ENCODE assay signal across 13 cellular contexts in genomic region chr12:19744760-19745218, GRCh38.
A peak's percentile ranks its signal among the peaks of the same experiment; 100 is the strongest.
DNase-seq lines count a peak whose midpoint lies in the region; ATAC-seq and TF ChIP-seq lines count a peak whose summit lies in the region.
"Had no signal": no experiment of that assay in that cellular context is flagged by ENCODE, and none has a peak within 500 bp of the region (broad histone marks: within the 10 kb centered on the region; RNA-seq: fewer than 3 reads in every experiment).

No MANE protein-coding gene starts in this region.

- TF ChIP-seq POLR2A in lower leg skin (IDR thresholded peaks at IDR 0.05) = no peak

- DNase-seq in H4 (ENCODE audit: low spot score) (peak; percentile 48), SHP77 treated with DMSO at 0.1 percent for 48 hours (lab: John Stamatoyannopoulos, UW) (peak; percentile 70), foreskin keratinocyte (peak; percentile 7 to 32), sciatic nerve (ENCODE audit: low spot score) (no peak), lower leg skin (ENCODE audit: low spot score in 2 of 2) (no peak), WTC11 (ENCODE audit: low spot score) (no peak)
- no peak for DNase-seq in NK-92 treated with Interleukin-12 subunit alpha and Interleukin-12 subunit beta, amount 100 ng/mL, for 24 hours (lab: John Stamatoyannopoulos, UW)
- DNase-seq: activated T-cell treated with anti-CD3 and anti-CD28 coated beads, Interleukin-2, amount 50 U/mL, for 24 hours; NCI-H2107; right lobe of liver had no signal

- CTCF ChIA-PET in WTC11 (lab: Charles Lee) = no interaction called here

- no peaks in the 10 kb centered on the region for H3K27me3 Mint-ChIP-seq in WTC11 (ENCODE audit: low read depth)
- H3K27me3 Mint-ChIP-seq: activated T-cell treated with anti-CD3 and anti-CD28 coated beads, Interleukin-2, amount 50 U/mL, for 24 hours had no signal

- peaks cover 2% of the 10 kb centered on the region for H3K27me3 ChIP-seq in foreskin keratinocyte
- H3K27me3 ChIP-seq: right lobe of liver, vagina had no signal

- no peak overlapping the region for H3K4me3 ChIP-seq in lower leg skin (ENCODE audit: low read depth, poor library complexity, severe bottlenecking)
- H3K4me3 ChIP-seq: right lobe of liver, vagina had no signal

- no peak overlapping the region for H3K4me3 Mint-ChIP-seq in WTC11
- H3K4me3 Mint-ChIP-seq: activated T-cell treated with anti-CD3 and anti-CD28 coated beads, Interleukin-2, amount 50 U/mL, for 24 hours had no signal

- H3K27ac Mint-ChIP-seq in WTC11 = no peak overlapping the region
- H3K27ac Mint-ChIP-seq: activated T-cell treated with anti-CD3 and anti-CD28 coated beads, Interleukin-2, amount 50 U/mL, for 24 hours had no signal

- no peak overlapping the region for H3K27ac ChIP-seq in foreskin keratinocyte
- H3K27ac ChIP-seq: right lobe of liver, vagina, VCaP had no signal

- H3K9me3 Mint-ChIP-seq in WTC11 = peaks cover 21% of the 10 kb centered on the region

- POLR2A ChIA-PET in WTC11 (lab: Charles Lee) = no interaction called here

- no peaks in the 10 kb centered on the region for H3K4me1 Mint-ChIP-seq in WTC11

- intact Hi-C loops in sciatic nerve (cut with DNase I) = no loop called here
- intact Hi-C loops in lower leg skin (cut with DNase I; ENCODE audit: low total_unique reads) = no loop called here

- TF ChIP-seq CTCF in foreskin keratinocyte (conservative IDR thresholded peaks at IDR 0.05) (no peak), lower leg skin (IDR thresholded peaks at IDR 0.05) (no peak), WTC11 (IDR thresholded peaks at IDR 0.05) (no peak)

- ATAC-seq in foreskin keratinocyte (no peak), sciatic nerve (peak; percentile 84), HG03342 (IDR thresholded peaks at IDR 0.05; ENCODE audit: unreplicated experiment) (no peak), WTC11 (no peak)

- H3K36me3 Mint-ChIP-seq in WTC11 = peaks cover 8% of the 10 kb centered on the region; the same call in 1 of the 2 replicates

- no peaks in the 10 kb centered on the region for H3K4me1 ChIP-seq in foreskin keratinocyte
- H3K4me1 ChIP-seq: right lobe of liver, vagina had no signal

- 54 to 68% methylated on average over 4 of the region's 4 CpGs for WGBS in lower leg skin, 2 donors

TF ChIP-seq in WTC11, 78 proteins besides CTCF, POLR2A, EP300 and RAD21:
- TF ChIP-seq TEAD4 (CRISPR knock-in tag; IDR thresholded peaks at IDR 0.05) (no peak), ZNF219 (CRISPR knock-in tag; IDR thresholded peaks at IDR 0.05; ENCODE audit: borderline replicate concordance) (no peak), TEAD1 (CRISPR knock-in tag; IDR thresholded peaks at IDR 0.05) (no peak), IRF2 (CRISPR knock-in tag; IDR thresholded peaks at IDR 0.05; ENCODE audit: borderline replicate concordance, low read depth) (no peak), RORB (CRISPR knock-in tag; IDR thresholded peaks at IDR 0.05) (no peak), ZNF396 (CRISPR knock-in tag; IDR thresholded peaks at IDR 0.05; ENCODE audit: borderline replicate concordance) (no peak), JUN (CRISPR knock-in tag; IDR thresholded peaks at IDR 0.05) (no peak), MYBL2 (CRISPR knock-in tag; IDR thresholded peaks at IDR 0.05) (no peak), STAT6 (CRISPR knock-in tag; conservative IDR thresholded peaks at IDR 0.05; ENCODE audit: low read depth) (no peak), AR (CRISPR knock-in tag; IDR thresholded peaks at IDR 0.05) (no peak)
- TF ChIP-seq, protein P1, sequence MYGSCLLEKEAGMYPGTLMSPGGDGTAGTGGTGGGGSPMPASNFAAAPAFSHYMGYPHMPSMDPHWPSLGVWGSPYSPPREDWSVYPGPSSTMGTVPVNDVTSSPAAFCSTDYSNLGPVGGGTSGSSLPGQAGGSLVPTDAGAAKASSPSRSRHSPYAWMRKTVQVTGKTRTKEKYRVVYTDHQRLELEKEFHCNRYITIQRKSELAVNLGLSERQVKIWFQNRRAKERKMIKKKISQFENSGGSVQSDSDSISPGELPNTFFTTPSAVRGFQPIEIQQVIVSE (CRISPR knock-in tag; IDR thresholded peaks at IDR 0.05; ENCODE audit: borderline replicate concordance) = no peak

Comparison
In these comparisons a context has a peak if more than half of its experiments do, and no peak if none do; other contexts are left out.
1. DNase-seq: peak in H4 (single experiment), SHP77 treated with DMSO at 0.1 percent for 48 hours (single experiment) and foreskin keratinocyte (2 of 2); none in sciatic nerve (single experiment), lower leg skin (0 of 2), NK-92 treated with Interleukin-12 subunit alpha and Interleukin-12 subunit beta, amount 100 ng/mL, for 24 hours (single experiment) and WTC11 (single experiment).